7 cellular contexts compared by ENCODE assay signal in the genomic region with DNA sequence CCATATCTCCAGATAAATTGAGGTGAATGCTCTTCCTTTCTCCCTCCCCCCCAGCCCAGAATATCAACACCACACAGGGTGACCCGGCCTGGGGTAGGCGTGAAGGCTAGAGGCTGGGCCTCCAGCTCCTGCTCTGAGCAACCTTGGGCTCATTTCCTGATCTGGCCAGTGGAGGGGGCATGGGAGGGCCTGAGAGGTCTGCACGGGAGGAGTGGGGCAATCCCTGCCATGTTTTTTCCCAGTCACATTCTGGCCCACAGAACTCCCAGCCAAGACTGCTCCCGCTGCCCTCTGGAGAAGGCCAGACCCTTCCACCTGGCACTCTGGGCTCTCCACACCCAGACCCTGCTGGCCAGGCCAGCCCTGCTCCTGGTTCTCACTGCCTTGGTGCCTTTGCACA. TPM values are rescaled to one million over a fixed set of nuclear protein-coding genes. Genes with fewer than 3 reads are reported as not detected.
DNase-seq lines count a peak whose midpoint lies in the region; ATAC-seq lines count a peak whose summit lies in the region.
"Had no signal": no experiment of that assay in that cellular context is flagged by ENCODE, and none has a peak within 500 bp of the region (broad histone marks: within the 10 kb centered on the region; RNA-seq: fewer than 3 reads in every experiment).

No MANE protein-coding gene starts in this region.

- peaks cover 12% of the 10 kb centered on the region for H3K4me1 Mint-ChIP-seq in T-helper 17 cell

- no peaks in the 10 kb centered on the region for H3K36me3 Mint-ChIP-seq in T-helper 17 cell (ENCODE audit: low read depth)

- no peak overlapping the region for H3K14ac ChIP-seq in neuronal stem cell (ENCODE audit: low read length)

- H3K36me3 ChIP-seq in neuronal stem cell (replicated peaks in 1 of 2; ENCODE audit: control insufficient read depth in 2 of 2, insufficient read depth in 2 of 2, low read length in 2 of 2) = peaks cover 0 to 1% of the 10 kb centered on the region in 2 donors

- H2AFZ ChIP-seq in neuronal stem cell (ENCODE audit: low read length) = peak overlapping the region; percentile 79

- H3K27ac Mint-ChIP-seq in T-helper 17 cell = peak overlapping the region; percentile 95
- H3K27ac Mint-ChIP-seq: B cell had no signal

- H2BK12ac ChIP-seq in neuronal stem cell (ENCODE audit: low read length) = no peak overlapping the region

- H3K27me3 ChIP-seq in neuronal stem cell (ENCODE audit: control insufficient read depth in 3 of 3, insufficient read depth in 3 of 3, low read depth in 1 of 3, low read length in 3 of 3) = no peaks in the 10 kb centered on the region

- DNase-seq in NCI-H1694 (lab: John Stamatoyannopoulos, UW) = peak; percentile 13
- no peak for DNase-seq in NCI-H1694 treated with DMSO at 0.1 percent for 48 hours (lab: John Stamatoyannopoulos, UW)
- DNase-seq in T-helper 17 cell = no peak
- no peak for DNase-seq in neuronal stem cell (ENCODE audit: low spot score)
- no peak for DNase-seq in activated naive CD4-positive, alpha-beta T cell treated with Interleukin-2 at 50 U/mL for 16 hours

- H4K8ac ChIP-seq in neuronal stem cell (ENCODE audit: low read depth, low read length) = no peak overlapping the region

- no peak overlapping the region for H2BK5ac ChIP-seq in neuronal stem cell (ENCODE audit: low read length)

- peaks cover 13 to 17% of the 10 kb centered on the region in 2 donors for H3K4me1 ChIP-seq in neuronal stem cell (ENCODE audit: control insufficient read depth in 2 of 2, insufficient read depth in 1 of 2, low read depth in 1 of 2, low read length in 2 of 2)

- no peaks in the 10 kb centered on the region for H3K9me3 ChIP-seq in T-helper 17 cell (ENCODE audit: control insufficient read depth, low read length, poor library complexity, severe bottlenecking)
- no peaks in the 10 kb centered on the region for H3K9me3 ChIP-seq in neuronal stem cell (replicated peaks in 1 of 2; ENCODE audit: control insufficient read depth in 2 of 2, insufficient read depth in 1 of 2, low read depth in 1 of 2, low read length in 2 of 2)

- H3K4me3 Mint-ChIP-seq in T-helper 17 cell = no peak overlapping the region
- H3K4me3 Mint-ChIP-seq: B cell had no signal

- H3K4me3 ChIP-seq in neuronal stem cell (ENCODE audit: low read length in 2 of 2) = no peak overlapping the region

- H3K4ac ChIP-seq in neuronal stem cell (ENCODE audit: low read length) = no peak overlapping the region

- peak overlapping the region; percentile 65 for H2AK5ac ChIP-seq in neuronal stem cell (ENCODE audit: low read depth, low read length)

- ATAC-seq in T-helper 17 cell = no peak
- no peak for ATAC-seq in GM19452 (IDR thresholded peaks at IDR 0.05; ENCODE audit: unreplicated experiment)

- H3K18ac ChIP-seq in neuronal stem cell (ENCODE audit: low read length) = peak overlapping the region; percentile 45

- H3K27me3 Mint-ChIP-seq in T-helper 17 cell = no peaks in the 10 kb centered on the region
- H3K27me3 Mint-ChIP-seq: B cell had no signal

- no peak overlapping the region for H3K9ac ChIP-seq in neuronal stem cell (ENCODE audit: low read depth, low read length, poor library complexity)

- H4K91ac ChIP-seq in neuronal stem cell (ENCODE audit: low read depth, low read length, poor library complexity) = no peak overlapping the region

- WGBS in neuronal stem cell (ENCODE audit: extremely low coverage in 2 of 2, insufficient read length in 2 of 2, insufficient replicate concordance in 1 of 2), 2 donors = no CpG with 5 or more reads among the region's 4 CpGs

- H3K4me2 ChIP-seq in neuronal stem cell (ENCODE audit: insufficient read depth, low read length, poor library complexity, severe bottlenecking) = no peak overlapping the region

- H2BK15ac ChIP-seq in neuronal stem cell (ENCODE audit: low read length) = no peak overlapping the region

- H3K79me1 ChIP-seq in neuronal stem cell (ENCODE audit: low read depth, low read length) = no peaks in the 10 kb centered on the region

- H3K27ac ChIP-seq in neuronal stem cell (replicated peaks; ENCODE audit: low read length) = no peak overlapping the region

- H2BK120ac ChIP-seq in neuronal stem cell (ENCODE audit: low read depth, low read length) = no peak overlapping the region

- no peak overlapping the region for H3K23ac ChIP-seq in neuronal stem cell (ENCODE audit: low read depth, low read length, poor library complexity)

RNA-seq across cellular contexts. Expression of a gene that starts 3.9 kb away (rescaled TPM):
- not detected for total RNA-seq in T-helper 17 cell
- 2.4 TPM for polyA plus RNA-seq in neuronal stem cell (2013, experiment 1 of 2)
- polyA plus RNA-seq in neuronal stem cell (2013, experiment 2 of 2) = 2.7 TPM
- total RNA-seq: B cell had no signal

RNA-seq across cellular contexts. Expression of a gene that starts 30.7 kb away (rescaled TPM):
- total RNA-seq in T-helper 17 cell = 10 to 100 TPM; 22.5 to 26.7 TPM
- polyA plus RNA-seq in neuronal stem cell (2013, experiment 1 of 2) = 50.7 TPM
- polyA plus RNA-seq in neuronal stem cell (2013, experiment 2 of 2) = 49.2 TPM

RNA-seq across cellular contexts. Expression of a gene that starts 30.9 kb away (rescaled TPM):
- 10 to 100 TPM; 14.8 to 15.5 TPM for total RNA-seq in T-helper 17 cell
- 3.3 TPM for polyA plus RNA-seq in neuronal stem cell (2013, experiment 1 of 2)
- polyA plus RNA-seq in neuronal stem cell (2013, experiment 2 of 2) = 3.4 TPM

RNA-seq across cellular contexts. Expression of a gene that starts 48.6 kb away (rescaled TPM):
- total RNA-seq in T-helper 17 cell = under 1 TPM; 0.42 to 0.47 TPM
- 1.2 TPM for polyA plus RNA-seq in neuronal stem cell (2013, experiment 1 of 2)
- polyA plus RNA-seq in neuronal stem cell (2013, experiment 2 of 2) = 1.2 TPM

RNA-seq across cellular contexts. Expression of a gene that starts 53.9 kb away (rescaled TPM):
- total RNA-seq in T-helper 17 cell = 100 to 1,000 TPM; 340 to 372 TPM
- 1,990 TPM for polyA plus RNA-seq in neuronal stem cell (2013, experiment 1 of 2)
- polyA plus RNA-seq in neuronal stem cell (2013, experiment 2 of 2) = 1,985 TPM
